In the genomic region with DNA sequence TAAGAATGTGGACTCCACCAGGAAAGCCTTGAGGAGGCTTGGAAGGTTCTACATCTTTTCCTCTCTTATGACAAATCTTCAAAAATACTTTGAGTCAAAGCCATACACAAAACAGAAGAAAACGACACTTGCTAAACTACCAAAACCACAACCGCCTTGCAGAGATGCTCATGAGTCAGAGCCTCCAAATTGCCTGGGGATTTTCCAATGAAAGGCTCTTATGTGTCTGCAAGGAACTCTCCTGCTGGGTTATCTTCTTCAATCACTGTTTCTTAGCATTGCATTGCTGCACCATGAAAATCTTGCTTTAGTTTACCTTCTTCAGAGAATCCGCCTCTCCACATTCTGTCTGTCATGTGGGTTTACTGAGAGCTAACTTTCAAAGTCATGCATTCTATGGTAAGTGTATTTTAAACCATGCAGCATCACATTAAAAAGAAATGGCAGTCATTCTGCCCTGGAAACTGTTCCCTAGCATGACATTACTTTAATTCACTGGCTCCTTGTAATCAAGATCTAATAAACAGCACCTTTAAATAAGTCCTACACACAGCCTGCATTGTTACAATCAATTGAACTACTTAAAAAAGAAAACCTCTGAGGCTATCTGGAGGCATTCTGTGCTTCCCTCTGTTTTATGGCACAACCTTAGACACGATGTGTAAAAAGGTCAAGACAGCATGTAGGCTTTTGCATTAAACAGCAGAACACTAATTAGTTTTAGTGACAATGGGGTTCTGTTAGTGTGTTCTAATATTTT, we compare ENCODE assay signal across 10 cellular contexts.
DNase-seq lines count a peak whose midpoint lies in the region; ATAC-seq and TF ChIP-seq lines count a peak whose summit lies in the region.
"Had no signal": no experiment of that assay in that cellular context is flagged by ENCODE, and none has a peak within 500 bp of the region (broad histone marks: within the 10 kb centered on the region; RNA-seq: fewer than 3 reads in every experiment).

No MANE protein-coding gene starts in this region.

- H3K4me2 ChIP-seq in fibroblast of lung (ENCODE audit: extremely low read depth, insufficient read depth, low read length): no peak overlapping the region

- no peaks in the 10 kb centered on the region for H4K20me1 ChIP-seq in fibroblast of lung (ENCODE audit: control insufficient read depth, extremely low read depth, insufficient read depth, low read length)

- H3K9ac ChIP-seq in fibroblast of lung (ENCODE audit: insufficient read depth, low read length): no peak overlapping the region

- H3K4me3 ChIP-seq in AG04449 (ENCODE audit: low read depth, low read length) (no peak overlapping the region), fibroblast of lung (replicated peaks in 1 of 4; ENCODE audit: control extremely low read depth in 1 of 4, insufficient read depth in 1 of 4, low read depth in 3 of 4, low read length in 4 of 4) (no peak overlapping the region)
- H3K4me3 ChIP-seq: upper lobe of left lung had no signal

- TF ChIP-seq CTCF in AG04449 (IDR thresholded peaks at IDR 0.05; ENCODE audit: insufficient read depth, low read length, missing control alignments): no peak
- TF ChIP-seq CTCF in fibroblast of lung (conservative IDR thresholded peaks at IDR 0.05 in 1 of 2, IDR thresholded peaks at IDR 0.05 in 1 of 2; ENCODE audit: low read depth in 1 of 2, low read length in 2 of 2): no peak

- H3K9me3 ChIP-seq in fibroblast of lung (ENCODE audit: control insufficient read depth, insufficient read depth, low read depth, low read length): no peaks in the 10 kb centered on the region
- H3K9me3 ChIP-seq: upper lobe of left lung had no signal

- H3K4me1 ChIP-seq in fibroblast of lung (ENCODE audit: control insufficient read depth, extremely low read depth, insufficient read depth, low read length): no peaks in the 10 kb centered on the region
- H3K4me1 ChIP-seq: upper lobe of left lung had no signal

- H3K27ac ChIP-seq in fibroblast of lung (ENCODE audit: insufficient read depth, low read length): no peak overlapping the region
- H3K27ac ChIP-seq: upper lobe of left lung had no signal

- H3K79me2 ChIP-seq in fibroblast of lung (ENCODE audit: control insufficient read depth, insufficient read depth, low read length): no peaks in the 10 kb centered on the region

- POLR2A ChIA-PET in AG04449 (lab: Yijun Ruan, JAX): no interaction called here

- H3K36me3 ChIP-seq in fibroblast of lung (ENCODE audit: control insufficient read depth, insufficient read depth, low read length): no peaks in the 10 kb centered on the region
- H3K36me3 ChIP-seq: upper lobe of left lung had no signal

- CTCF ChIA-PET in AG04449 (lab: Yijun Ruan, JAX): no interaction called here

- no peak overlapping the region for H2AFZ ChIP-seq in fibroblast of lung (ENCODE audit: low read length)

- DNase-seq in AG04449 (ENCODE audit: low read depth, low spot score): peak; percentile 45
- DNase-seq in NCI-H226: peak; percentile 23
- peak; percentile 23 to 93 for DNase-seq in fibroblast of lung (ENCODE audit: low read depth in 2 of 2)
- no peak for DNase-seq in central memory CD4-positive, alpha-beta T cell
- DNase-seq in NCI-H2171 treated with DMSO at 0.1 percent for 48 hours (lab: John Stamatoyannopoulos, UW): no peak
- DNase-seq: Calu3, upper lobe of left lung had no signal

- ATAC-seq in GM19463 (IDR thresholded peaks at IDR 0.05; ENCODE audit: unreplicated experiment) (peak; percentile 84), HG03520 (IDR thresholded peaks at IDR 0.05; ENCODE audit: unreplicated experiment) (no peak), GM19467 (IDR thresholded peaks at IDR 0.05; ENCODE audit: unreplicated experiment) (no peak)

- no peaks in the 10 kb centered on the region for H3K27me3 ChIP-seq in fibroblast of lung (ENCODE audit: control insufficient read depth, insufficient read depth, low read length)
- H3K27me3 ChIP-seq: upper lobe of left lung had no signal

Comparison
In these comparisons a context has a peak if more than half of its experiments do, and no peak if none do; other contexts are left out.
1. DNase-seq: peak in AG04449 (single experiment), NCI-H226 (single experiment) and fibroblast of lung (2 of 2); none in central memory CD4-positive, alpha-beta T cell (single experiment) and NCI-H2171 treated with DMSO at 0.1 percent for 48 hours (single experiment).